In genomic region chrX:121000589-121000988, GRCh38 we compare ENCODE assay signal across 13 cellular contexts. TPM values are rescaled to one million over a fixed set of nuclear protein-coding genes. Genes with fewer than 3 reads are reported as not detected.
DNase-seq lines count a peak whose midpoint lies in the region; ATAC-seq and TF ChIP-seq lines count a peak whose summit lies in the region.
"Had no signal": no experiment of that assay in that cellular context is flagged by ENCODE, and none has a peak within 500 bp of the region (broad histone marks: within the 10 kb centered on the region; RNA-seq: fewer than 3 reads in every experiment).

No MANE protein-coding gene starts in this region.

- H3K9me2 ChIP-seq in GM23338 (ENCODE audit: insufficient read depth) (no peaks in the 10 kb centered on the region), OCI-LY1 (ENCODE audit: low read depth, low read length) (no peaks in the 10 kb centered on the region)

- H3K4me1 Mint-ChIP-seq in GM23338, result peaks cover 7% of the 10 kb centered on the region; the same call in 2 of the 3 replicates
- no peaks in the 10 kb centered on the region for H3K4me1 Mint-ChIP-seq in T-helper 17 cell
- no peaks in the 10 kb centered on the region for H3K4me1 Mint-ChIP-seq in activated T-helper 1 cell treated with anti-CD3 and anti-CD28 coated beads, Interleukin-12 subunit alpha, Interleukin-12 subunit beta, Interleukin-2, Interleukin-4 antibody, amounts not matched to agents 30 ng/mL and 10 ng/mL and 1 ng/mL, durations not matched to agents 14 hours and 24 hours and 36 hours (ENCODE audit: low read depth)
- H3K4me1 Mint-ChIP-seq: activated CD4-positive, alpha-beta T cell treated with anti-CD3 and anti-CD28 coated beads, Interleukin-2, amount 10 ng/mL, durations not matched to agents 7 days and 5 days had no signal

- H3K4me1 ChIP-seq in GM23338 (ENCODE audit: insufficient read depth) (peaks cover 6% of the 10 kb centered on the region), OCI-LY1 (ENCODE audit: insufficient read depth, low read length, severe bottlenecking) (no peaks in the 10 kb centered on the region)
- no peaks in the 10 kb centered on the region for H3K4me1 ChIP-seq in effector memory CD4-positive, alpha-beta T cell (ENCODE audit: control insufficient read depth, insufficient read depth, low read length, poor library complexity, severe bottlenecking)

- TF ChIP-seq CTCF in AG09319 (IDR thresholded peaks at IDR 0.05; ENCODE audit: low read depth, low read length), result peak; percentile 11; the same call in 1 of the 2 replicates
- TF ChIP-seq CTCF in GM23338 (conservative IDR thresholded peaks at IDR 0.05; ENCODE audit: low read depth in 2 of 2), result peak; percentile 28 to 38; a peak in 3 of 4 replicates
- peak; percentile 42; the same call in 1 of the 2 replicates for TF ChIP-seq CTCF in OCI-LY1 (IDR thresholded peaks at IDR 0.05; ENCODE audit: low read length)

- no peak overlapping the region for H3K4me3 Mint-ChIP-seq in GM23338
- no peak overlapping the region for H3K4me3 Mint-ChIP-seq in T-helper 17 cell
- H3K4me3 Mint-ChIP-seq in activated T-helper 1 cell treated with anti-CD3 and anti-CD28 coated beads, Interleukin-12 subunit alpha, Interleukin-12 subunit beta, Interleukin-2, Interleukin-4 antibody, amounts not matched to agents 30 ng/mL and 10 ng/mL and 1 ng/mL, durations not matched to agents 14 hours and 24 hours and 36 hours, result no peak overlapping the region
- H3K4me3 Mint-ChIP-seq: activated CD4-positive, alpha-beta T cell treated with anti-CD3 and anti-CD28 coated beads, Interleukin-2, amount 10 ng/mL, durations not matched to agents 7 days and 5 days had no signal

- H3F3A ChIP-seq in GM23338 (replicated peaks; ENCODE audit: low read depth) (no peaks in the 10 kb centered on the region), OCI-LY1 (ENCODE audit: insufficient read depth, low read length) (no peaks in the 10 kb centered on the region)

- no peaks in the 10 kb centered on the region for H4K20me1 ChIP-seq in GM23338 (replicated peaks; ENCODE audit: insufficient read depth)
- no peaks in the 10 kb centered on the region for H4K20me1 ChIP-seq in OCI-LY1 (ENCODE audit: insufficient read depth, low read length)

- H3K9ac ChIP-seq in OCI-LY1 (ENCODE audit: low read length), result no peak overlapping the region

- no peaks in the 10 kb centered on the region for H3K36me3 Mint-ChIP-seq in GM23338 (ENCODE audit: low read depth)
- H3K36me3 Mint-ChIP-seq in T-helper 17 cell (ENCODE audit: low read depth), result no peaks in the 10 kb centered on the region
- no peaks in the 10 kb centered on the region for H3K36me3 Mint-ChIP-seq in activated T-helper 1 cell treated with anti-CD3 and anti-CD28 coated beads, Interleukin-12 subunit alpha, Interleukin-12 subunit beta, Interleukin-2, Interleukin-4 antibody, amounts not matched to agents 30 ng/mL and 10 ng/mL and 1 ng/mL, durations not matched to agents 14 hours and 24 hours and 36 hours (ENCODE audit: low read depth)

- no peak overlapping the region for H3K27ac ChIP-seq in GM23338 (ENCODE audit: low read depth)
- H3K27ac ChIP-seq in OCI-LY1 (ENCODE audit: low read depth, low read length, poor library complexity, severe bottlenecking), result no peak overlapping the region
- H3K27ac ChIP-seq in effector memory CD4-positive, alpha-beta T cell (ENCODE audit: insufficient read depth, low read length, poor library complexity, severe bottlenecking), result no peak overlapping the region

- ATAC-seq in GM23338 (no peak), T-helper 17 cell (no peak), GM21619 (IDR thresholded peaks at IDR 0.05; ENCODE audit: unreplicated experiment) (no peak)

- H3K36me3 ChIP-seq in GM23338 (ENCODE audit: insufficient read depth) (no peaks in the 10 kb centered on the region), OCI-LY1 (ENCODE audit: insufficient read depth, low read length) (no peaks in the 10 kb centered on the region)
- no peaks in the 10 kb centered on the region for H3K36me3 ChIP-seq in effector memory CD4-positive, alpha-beta T cell (ENCODE audit: control insufficient read depth, insufficient read depth, low read length)

- intact Hi-C loops in activated T-helper 1 cell treated with anti-CD3 and anti-CD28 coated beads, Interleukin-12 subunit alpha, Interleukin-12 subunit beta, Interleukin-2, Interleukin-4 antibody, amounts not matched to agents 30 ng/mL and 10 ng/mL and 1 ng/mL, durations not matched to agents 14 hours and 24 hours and 36 hours (cut with micrococcal nuclease), result loop anchor here (1.0 kb wide), 2 partner anchors 209 to 579 kb away; no protein-coding TSS in a partner anchor

- no peaks in the 10 kb centered on the region for H3K9me3 Mint-ChIP-seq in GM23338
- no peaks in the 10 kb centered on the region for H3K9me3 Mint-ChIP-seq in activated T-helper 1 cell treated with anti-CD3 and anti-CD28 coated beads, Interleukin-12 subunit alpha, Interleukin-12 subunit beta, Interleukin-2, Interleukin-4 antibody, amounts not matched to agents 30 ng/mL and 10 ng/mL and 1 ng/mL, durations not matched to agents 14 hours and 24 hours and 36 hours
- H3K9me3 Mint-ChIP-seq: activated CD4-positive, alpha-beta T cell treated with anti-CD3 and anti-CD28 coated beads, Interleukin-2, amount 10 ng/mL, durations not matched to agents 7 days and 5 days had no signal

- no peaks in the 10 kb centered on the region for H3K79me2 ChIP-seq in GM23338 (replicated peaks; ENCODE audit: insufficient read depth)
- no peaks in the 10 kb centered on the region for H3K79me2 ChIP-seq in OCI-LY1 (ENCODE audit: insufficient read depth, low read length)

- H3K4me3 ChIP-seq in GM23338 (no peak overlapping the region), OCI-LY1 (ENCODE audit: low read depth, low read length, poor library complexity, severe bottlenecking) (no peak overlapping the region)
- H3K4me3 ChIP-seq in effector memory CD4-positive, alpha-beta T cell (ENCODE audit: insufficient read depth, low read depth, low read length, poor library complexity, severe bottlenecking), result no peak overlapping the region
- H3K4me3 ChIP-seq: lung had no signal

- DNase-seq in AG09319 (ENCODE audit: extremely low read depth, low read depth), result no peak
- peak; percentile 26 for DNase-seq in GM23338 (ENCODE audit: low spot score)
- peak; percentile 8 for DNase-seq in fibroblast of the conjunctiva (ENCODE audit: low read depth)
- DNase-seq in effector memory CD4-positive, alpha-beta T cell, result no peak
- DNase-seq in T-helper 17 cell, result no peak
- DNase-seq in activated T-helper 1 cell treated with anti-CD3 and anti-CD28 coated beads, Interleukin-12 subunit alpha, Interleukin-12 subunit beta, Interleukin-2, Interleukin-4 antibody, amounts not matched to agents 30 ng/mL and 10 ng/mL and 1 ng/mL, durations not matched to agents 14 hours and 24 hours and 36 hours (ENCODE audit: low spot score), result no peak
- DNase-seq: activated CD4-positive, alpha-beta T cell treated with anti-CD3 and anti-CD28 coated beads, Interleukin-2, amount 10 ng/mL, durations not matched to agents 7 days and 5 days; DMS79 treated with DMSO at 0.1 percent for 48 hours; NCI-H187 had no signal

- H2AFZ ChIP-seq in GM23338, result no peak overlapping the region
- no peak overlapping the region for H2AFZ ChIP-seq in OCI-LY1 (ENCODE audit: low read length)

- H3K27ac Mint-ChIP-seq in GM23338 (no peak overlapping the region), T-helper 17 cell (no peak overlapping the region)
- H3K27ac Mint-ChIP-seq in activated T-helper 1 cell treated with anti-CD3 and anti-CD28 coated beads, Interleukin-12 subunit alpha, Interleukin-12 subunit beta, Interleukin-2, Interleukin-4 antibody, amounts not matched to agents 30 ng/mL and 10 ng/mL and 1 ng/mL, durations not matched to agents 14 hours and 24 hours and 36 hours, result no peak overlapping the region
- H3K27ac Mint-ChIP-seq: activated CD4-positive, alpha-beta T cell treated with anti-CD3 and anti-CD28 coated beads, Interleukin-2, amount 10 ng/mL, durations not matched to agents 7 days and 5 days had no signal

- H3K27me3 Mint-ChIP-seq in GM23338 (ENCODE audit: insufficient read depth, low read depth, poor library complexity) (no peaks in the 10 kb centered on the region), T-helper 17 cell (no peaks in the 10 kb centered on the region)
- no peaks in the 10 kb centered on the region for H3K27me3 Mint-ChIP-seq in activated T-helper 1 cell treated with anti-CD3 and anti-CD28 coated beads, Interleukin-12 subunit alpha, Interleukin-12 subunit beta, Interleukin-2, Interleukin-4 antibody, amounts not matched to agents 30 ng/mL and 10 ng/mL and 1 ng/mL, durations not matched to agents 14 hours and 24 hours and 36 hours (ENCODE audit: insufficient read depth)
- H3K27me3 Mint-ChIP-seq: activated CD4-positive, alpha-beta T cell treated with anti-CD3 and anti-CD28 coated beads, Interleukin-2, amount 10 ng/mL, durations not matched to agents 7 days and 5 days had no signal

- H3K9me3 ChIP-seq in OCI-LY1 (ENCODE audit: low read length) (no peaks in the 10 kb centered on the region), T-helper 17 cell (ENCODE audit: control insufficient read depth, low read length, poor library complexity, severe bottlenecking) (no peaks in the 10 kb centered on the region)
- H3K9me3 ChIP-seq in effector memory CD4-positive, alpha-beta T cell (ENCODE audit: control insufficient read depth, low read length), result no peaks in the 10 kb centered on the region

- no peaks in the 10 kb centered on the region for H3K27me3 ChIP-seq in GM23338 (ENCODE audit: insufficient read depth)
- H3K27me3 ChIP-seq in OCI-LY1 (ENCODE audit: insufficient read depth, low read length), result no peaks in the 10 kb centered on the region
- H3K27me3 ChIP-seq in effector memory CD4-positive, alpha-beta T cell (replicated peaks; ENCODE audit: control insufficient read depth, insufficient read depth, low read length, poor library complexity, severe bottlenecking), result peaks cover 2% of the 10 kb centered on the region

- no peak overlapping the region for H3K4me2 ChIP-seq in GM23338
- H3K4me2 ChIP-seq in OCI-LY1 (ENCODE audit: low read length), result no peak overlapping the region

RNA-seq across cellular contexts. Expression of gene CT47A1, which starts 15.0 kb away (rescaled TPM):
- not detected in 2 replicates for total RNA-seq in GM23338 (2014; rRNA removed; shearing (Covaris generic))
- 0.19 TPM in 1 of 2 replicates, not detected in the other for polyA plus RNA-seq in GM23338 (2016; fragmentation: Nextera tagmentation; extraction: Ambion mirVana)
- total RNA-seq in T-helper 17 cell, result not detected
- total RNA-seq in activated T-helper 1 cell treated with anti-CD3 and anti-CD28 coated beads, Interleukin-12 subunit alpha, Interleukin-12 subunit beta, Interleukin-2, Interleukin-4 antibody, amounts not matched to agents 30 ng/mL and 10 ng/mL and 1 ng/mL, durations not matched to agents 14 hours and 24 hours and 36 hours, result not detected in 2 replicates
- total RNA-seq: activated CD4-positive, alpha-beta T cell treated with anti-CD3 and anti-CD28 coated beads, Interleukin-2, amount 10 ng/mL, durations not matched to agents 7 days and 5 days; cerebellum; lung had no signal
- polyA plus RNA-seq: lung had no signal

RNA-seq across cellular contexts. Expression of gene CT47A2, which starts 19.9 kb away (rescaled TPM):
- not detected in 2 replicates for total RNA-seq in GM23338 (2014; rRNA removed; shearing (Covaris generic))
- not detected in 2 replicates for polyA plus RNA-seq in GM23338 (2016; fragmentation: Nextera tagmentation; extraction: Ambion mirVana)
- total RNA-seq in T-helper 17 cell, result not detected
- not detected in 2 replicates for total RNA-seq in activated T-helper 1 cell treated with anti-CD3 and anti-CD28 coated beads, Interleukin-12 subunit alpha, Interleukin-12 subunit beta, Interleukin-2, Interleukin-4 antibody, amounts not matched to agents 30 ng/mL and 10 ng/mL and 1 ng/mL, durations not matched to agents 14 hours and 24 hours and 36 hours
- total RNA-seq: activated CD4-positive, alpha-beta T cell treated with anti-CD3 and anti-CD28 coated beads, Interleukin-2, amount 10 ng/mL, durations not matched to agents 7 days and 5 days; cerebellum; lung had no signal
- polyA plus RNA-seq: lung had no signal

RNA-seq across cellular contexts. Expression of gene CT47A3, which starts 24.7 kb away (rescaled TPM):
- not detected in 2 replicates for total RNA-seq in GM23338 (2014; rRNA removed; shearing (Covaris generic))
- polyA plus RNA-seq in GM23338 (2016; fragmentation: Nextera tagmentation; extraction: Ambion mirVana), result not detected in 2 replicates
- total RNA-seq in T-helper 17 cell, result not detected
- total RNA-seq in activated T-helper 1 cell treated with anti-CD3 and anti-CD28 coated beads, Interleukin-12 subunit alpha, Interleukin-12 subunit beta, Interleukin-2, Interleukin-4 antibody, amounts not matched to agents 30 ng/mL and 10 ng/mL and 1 ng/mL, durations not matched to agents 14 hours and 24 hours and 36 hours, result not detected in 2 replicates
- total RNA-seq: activated CD4-positive, alpha-beta T cell treated with anti-CD3 and anti-CD28 coated beads, Interleukin-2, amount 10 ng/mL, durations not matched to agents 7 days and 5 days; cerebellum; lung had no signal
- polyA plus RNA-seq: lung had no signal

RNA-seq across cellular contexts. Expression of gene CT47A4, which starts 29.6 kb away (rescaled TPM):
- not detected in 2 replicates for total RNA-seq in GM23338 (2014; rRNA removed; shearing (Covaris generic))
- not detected in 2 replicates for polyA plus RNA-seq in GM23338 (2016; fragmentation: Nextera tagmentation; extraction: Ambion mirVana)
- not detected for total RNA-seq in T-helper 17 cell
- total RNA-seq in activated T-helper 1 cell treated with anti-CD3 and anti-CD28 coated beads, Interleukin-12 subunit alpha, Interleukin-12 subunit beta, Interleukin-2, Interleukin-4 antibody, amounts not matched to agents 30 ng/mL and 10 ng/mL and 1 ng/mL, durations not matched to agents 14 hours and 24 hours and 36 hours, result not detected in 2 replicates
- total RNA-seq: activated CD4-positive, alpha-beta T cell treated with anti-CD3 and anti-CD28 coated beads, Interleukin-2, amount 10 ng/mL, durations not matched to agents 7 days and 5 days; cerebellum; lung had no signal
- polyA plus RNA-seq: lung had no signal

RNA-seq across cellular contexts. Expression of gene CT47A5, which starts 34.4 kb away (rescaled TPM):
- total RNA-seq in GM23338 (2014; rRNA removed; shearing (Covaris generic)), result not detected in 2 replicates
- polyA plus RNA-seq in GM23338 (2016; fragmentation: Nextera tagmentation; extraction: Ambion mirVana), result not detected in 2 replicates
- not detected for total RNA-seq in T-helper 17 cell
- total RNA-seq in activated T-helper 1 cell treated with anti-CD3 and anti-CD28 coated beads, Interleukin-12 subunit alpha, Interleukin-12 subunit beta, Interleukin-2, Interleukin-4 antibody, amounts not matched to agents 30 ng/mL and 10 ng/mL and 1 ng/mL, durations not matched to agents 14 hours and 24 hours and 36 hours, result not detected in 2 replicates
- total RNA-seq: activated CD4-positive, alpha-beta T cell treated with anti-CD3 and anti-CD28 coated beads, Interleukin-2, amount 10 ng/mL, durations not matched to agents 7 days and 5 days; cerebellum; lung had no signal
- polyA plus RNA-seq: lung had no signal

Comparison
In these comparisons a context has a peak if more than half of its experiments do, and no peak if none do; other contexts are left out.
1. DNase-seq: peak in GM23338 (single experiment) and fibroblast of the conjunctiva (single experiment); none in AG09319 (single experiment), effector memory CD4-positive, alpha-beta T cell (0 of 3), T-helper 17 cell (0 of 3) and activated T-helper 1 cell treated with anti-CD3 and anti-CD28 coated beads, Interleukin-12 subunit alpha, Interleukin-12 subunit beta, Interleukin-2, Interleukin-4 antibody, amounts not matched to agents 30 ng/mL and 10 ng/mL and 1 ng/mL, durations not matched to agents 14 hours and 24 hours and 36 hours (single experiment).
2. Peak in every context shown above with its lines, with median percentiles within 50 percentile points of each other: CTCF ChIP-seq.